10 cellular contexts compared by ENCODE assay signal in the genomic region with DNA sequence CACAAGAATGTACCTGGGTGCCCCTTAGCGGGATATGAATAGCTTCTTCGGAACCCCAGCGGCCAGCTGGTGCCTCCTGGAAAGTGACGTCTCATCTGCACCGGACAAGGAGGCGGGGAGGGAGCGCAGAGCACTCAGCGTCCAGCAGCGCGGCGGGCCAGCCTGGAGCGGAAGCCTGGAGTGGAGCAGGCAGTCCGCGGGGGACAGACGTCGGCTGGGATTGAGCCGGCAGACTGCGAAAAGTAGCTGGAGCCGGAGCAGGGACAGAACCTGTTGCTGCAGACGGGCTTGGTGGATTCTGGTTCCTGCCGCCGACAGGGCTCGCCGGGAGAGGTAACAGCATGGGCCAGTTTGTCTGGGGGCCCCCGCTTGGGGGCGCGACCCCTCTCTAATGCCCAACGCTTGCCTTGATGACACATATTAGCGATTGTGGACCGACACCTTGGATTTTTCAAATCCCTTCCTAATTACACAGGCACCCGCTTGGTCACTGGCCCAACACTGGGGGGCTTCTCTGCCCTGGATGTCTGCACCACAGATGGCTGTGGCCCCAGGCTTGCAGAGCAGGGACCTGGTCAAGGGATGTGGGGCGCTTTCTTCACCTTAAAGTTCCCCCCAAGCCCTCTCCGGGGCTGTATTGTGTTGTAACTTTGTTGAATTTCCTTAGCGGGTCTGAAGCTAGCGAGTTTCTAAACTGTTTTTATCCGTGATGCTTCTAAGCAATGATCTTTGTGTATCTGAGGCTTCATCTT. TPM values are rescaled to one million over a fixed set of nuclear protein-coding genes. Genes with fewer than 3 reads are reported as not detected.
DNase-seq lines count a peak whose midpoint lies in the region; ATAC-seq and TF ChIP-seq lines count a peak whose summit lies in the region.
"Had no signal": no experiment of that assay in that cellular context is flagged by ENCODE, and none has a peak within 500 bp of the region (broad histone marks: within the 10 kb centered on the region; RNA-seq: fewer than 3 reads in every experiment).

A gene (plus strand): TSS at position 133 of the 752 bp plus-strand sequence. CDS start 96,592 bp downstream, outside the sequence.

- TF ChIP-seq CTCF in H9 (conservative IDR thresholded peaks at IDR 0.05) (peak; percentile 36; the same call in 1 of the 3 replicates), brain (conservative IDR thresholded peaks at IDR 0.05) (no peak)

- H3K4me1 Mint-ChIP-seq in H9 (peaks cover 13 to 20% of the 10 kb centered on the region in 2 experiments), brain (peaks cover 11% of the 10 kb centered on the region)

- DNase-seq in H9 (peak; percentile 82), iPS-NIHi7 (ENCODE audit: extremely low spot score) (peak; percentile 80), sciatic nerve (ENCODE audit: low spot score) (peak; percentile 59), NCI-H1417 (lab: John Stamatoyannopoulos, UW) (no peak), putamen (ENCODE audit: low spot score) (no peak)

- H3K23me2 ChIP-seq in H9 (ENCODE audit: insufficient read length, low read depth, low read length, poor library complexity, severe bottlenecking): peaks cover 11% of the 10 kb centered on the region

- H3T11ph ChIP-seq in H9 (ENCODE audit: low read length): no peak within 1 kb of the TSS

- H3K27me3 ChIP-seq in H9 (ENCODE audit: insufficient read depth, low read length): no peaks in the 10 kb centered on the region

- H3K4me1 ChIP-seq in H9 (ENCODE audit: insufficient read depth, low read length): no peaks in the 10 kb centered on the region

- H2AK5ac ChIP-seq in H9 (ENCODE audit: insufficient read length, low read length): no peak within 1 kb of the TSS

- H3K23ac ChIP-seq in H9 (ENCODE audit: insufficient read length, low read depth, low read length): no peak within 1 kb of the TSS

- H3K9ac ChIP-seq in H9 (ENCODE audit: extremely low read depth, insufficient read length, low read length): peak within 1 kb of the TSS; percentile 64

- H2BK120ac ChIP-seq in H9 (ENCODE audit: low read depth, low read length, poor library complexity, severe bottlenecking): no peak within 1 kb of the TSS

- ATAC-seq in sciatic nerve (peak; percentile 82), HG02642 (IDR thresholded peaks at IDR 0.05; ENCODE audit: poor library complexity, unreplicated experiment) (no peak), HG02884 (IDR thresholded peaks at IDR 0.05; ENCODE audit: unreplicated experiment) (no peak)

- H2BK5ac ChIP-seq in H9 (ENCODE audit: insufficient read length, low read length): no peak within 1 kb of the TSS

- H4K8ac ChIP-seq in H9 (replicated peaks; ENCODE audit: insufficient read length, low read depth, low read length): no peak within 1 kb of the TSS

- H3K9me3 Mint-ChIP-seq in H9 (no peaks in the 10 kb centered on the region), brain (peaks cover 0 to 2% (median 0%) of the 10 kb centered on the region in 5 experiments)

- H3K27ac Mint-ChIP-seq in H9 (peak within 1 kb of the TSS in 2 of 3 experiments; percentile 70 to 91; a peak in 3 of 7 replicates), brain (peak within 1 kb of the TSS in 1 of 5 experiments; percentile 72)

- peak within 1 kb of the TSS; percentile 88 for H2AFZ ChIP-seq in H9 (ENCODE audit: low read length)

- H3K56ac ChIP-seq in H9 (ENCODE audit: insufficient read length, low read depth, low read length): no peak within 1 kb of the TSS

- H3K79me1 ChIP-seq in H9 (ENCODE audit: insufficient read depth, low read depth, low read length, poor library complexity, severe bottlenecking): no peaks in the 10 kb centered on the region

- no peak within 1 kb of the TSS for H3K4ac ChIP-seq in H9 (ENCODE audit: low read depth, low read length)

- WGBS in H9 (ENCODE audit: extremely low coverage, insufficient read length, low lambda C conversion rate): no CpG with 5 or more reads among the region's 36 CpGs

- H3K4me3 Mint-ChIP-seq in H9 (peak within 1 kb of the TSS; percentile 66 to 86), brain (peak within 1 kb of the TSS; percentile 76 to 91 (median 80))

- no peak within 1 kb of the TSS for H4K91ac ChIP-seq in H9 (ENCODE audit: insufficient read length, low read depth, low read length)

- H3K79me2 ChIP-seq in H9 (ENCODE audit: insufficient read depth, low read length): no peaks in the 10 kb centered on the region

- H2BK20ac ChIP-seq in H9 (ENCODE audit: low read depth, low read length, poor library complexity, severe bottlenecking): no peak within 1 kb of the TSS

- H4K5ac ChIP-seq in H9 (ENCODE audit: insufficient read length, low read depth, low read length): no peak within 1 kb of the TSS

- peak within 1 kb of the TSS; percentile 10 for H3K14ac ChIP-seq in H9 (ENCODE audit: insufficient read depth, low read length)

- no peak within 1 kb of the TSS for H2BK15ac ChIP-seq in H9 (ENCODE audit: low read depth, low read length)

- no peaks in the 10 kb centered on the region for H3K27me3 Mint-ChIP-seq in H9 (ENCODE audit: low read depth)
- peaks cover 21% of the 10 kb centered on the region for H3K27me3 Mint-ChIP-seq in brain

- H3K9me3 ChIP-seq in H9 (ENCODE audit: control insufficient read depth, low read depth, low read length): no peaks in the 10 kb centered on the region

- intact Hi-C loops in sciatic nerve (cut with DNase I): no loop called here

- no peak within 1 kb of the TSS for H2BK12ac ChIP-seq in H9 (ENCODE audit: insufficient read length, low read depth, low read length)

- peak within 1 kb of the TSS; percentile 85 for H3K4me2 ChIP-seq in H9 (ENCODE audit: insufficient read depth, insufficient read length, low read length)

- no peak within 1 kb of the TSS for H3K27ac ChIP-seq in H9 (ENCODE audit: insufficient read length, low read depth, low read length)
- H3K27ac ChIP-seq: epithelial cell of prostate had no signal

- H3K36me3 Mint-ChIP-seq in H9 (ENCODE audit: insufficient read depth in 1 of 3, low read depth in 3 of 3) (no peaks in the 10 kb centered on the region), brain (no peaks in the 10 kb centered on the region)

- H4K20me1 ChIP-seq in H9 (ENCODE audit: control insufficient read depth, insufficient read depth, insufficient read length): no peaks in the 10 kb centered on the region

- peak within 1 kb of the TSS; percentile 44 for H3K18ac ChIP-seq in H9 (ENCODE audit: insufficient read length, low read depth, low read length)

RNA-seq across cellular contexts. Expression of the gene that starts here (rescaled TPM):
- total RNA-seq in H9 (2021) (7.3 and 8.0 TPM in 2 replicates), sciatic nerve (not detected)
- polyA plus RNA-seq in brain (ENCODE audit: insufficient read depth, low read depth, low replicate concordance): not detected
- total RNA-seq: activated CD8-positive, alpha-beta memory T cell treated with anti-CD3 and anti-CD28 coated beads for 36 hours had no signal

Comparison
In these comparisons a context has a peak if more than half of its experiments do, and no peak if none do; other contexts are left out.
1. Peak in DNase-seq and ATAC-seq in sciatic nerve; RNA of the gene not detected or under 1 TPM.
2. DNase-seq: peak in H9 (single experiment) and iPS-NIHi7 (single experiment); none in NCI-H1417 (0 of 3) and putamen (single experiment).